In the genomic region with DNA sequence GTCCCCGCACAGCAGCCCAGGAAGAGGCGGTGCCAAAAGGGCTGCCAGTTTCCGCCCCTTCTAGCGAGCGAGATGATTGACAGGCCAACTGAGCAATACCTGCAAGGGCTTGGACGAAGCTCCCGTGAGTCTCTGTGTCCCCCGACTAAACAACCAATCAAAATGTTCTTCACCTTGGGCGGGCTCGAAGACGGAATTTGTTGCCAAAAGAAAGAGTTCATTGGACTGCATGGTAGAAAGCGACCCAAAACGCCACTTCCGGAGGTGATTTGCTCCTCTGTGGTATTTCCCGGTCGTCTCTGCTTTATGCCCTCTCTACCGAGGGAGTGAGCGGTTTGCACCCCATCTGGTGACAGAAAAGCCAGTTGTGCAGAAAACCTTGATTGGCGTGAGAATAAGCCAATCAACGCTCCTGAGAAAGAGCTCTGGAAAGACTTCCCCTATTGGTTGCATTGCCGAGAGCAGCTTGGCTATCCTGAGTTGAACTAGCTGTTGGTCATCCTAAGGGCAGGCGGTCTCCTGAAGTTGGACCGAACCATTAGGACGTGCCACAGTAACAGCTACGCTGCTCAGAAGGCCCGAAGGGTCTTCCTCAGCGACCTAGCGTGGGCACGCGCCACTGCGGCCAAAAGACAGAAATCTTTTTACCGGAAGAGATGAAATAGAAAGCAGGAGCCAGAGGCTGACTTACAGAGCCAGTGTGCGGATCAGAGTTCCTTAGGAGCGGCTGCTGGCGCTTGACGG, we compare ENCODE assay signal across 8 cellular contexts. TPM values are rescaled to one million over a fixed set of nuclear protein-coding genes. Genes with fewer than 3 reads are reported as not detected.
DNase-seq lines count a peak whose midpoint lies in the region; ATAC-seq and TF ChIP-seq lines count a peak whose summit lies in the region.

No MANE protein-coding gene starts in this region.

- ATAC-seq in GM18508 (IDR thresholded peaks at IDR 0.05; ENCODE audit: insufficient read depth, unreplicated experiment) (peak; percentile 87), HG02973 (IDR thresholded peaks at IDR 0.05; ENCODE audit: unreplicated experiment) (peak; percentile 85)

- TF ChIP-seq POLR2A in spleen (IDR thresholded peaks at IDR 0.05): peak in 2 of 3 donors; percentile 35 to 76

- H3K27ac ChIP-seq in caudate nucleus (ENCODE audit: low read depth, low read length) (peak overlapping the region; percentile 92), spleen (peak overlapping the region; percentile 94 to 99 (median 98))

- DNase-seq in AG04449 (ENCODE audit: low read depth, low spot score): peak; percentile 100
- DNase-seq in NCI-H1930 (lab: John Stamatoyannopoulos, UW): peak; percentile 95 to 97
- peak; percentile 100 for DNase-seq in T-helper 2 cell treated with Interferon-gamma antibody and Interleukin-4, amounts not matched to agents 5 μg/mL and 100 μg/mL, for 36 hours (ENCODE audit: low spot score)
- peak in 60 of 61 donors; percentile 84 to 100 (median 99) for DNase-seq in caudate nucleus (lab: John Stamatoyannopoulos, UW)
- DNase-seq in iris pigment epithelial cell (ENCODE audit: low read depth): peak; percentile 100
- peak; percentile 92 for DNase-seq in spleen

- H3K9me3 ChIP-seq in spleen: no peaks in the 10 kb centered on the region

- peaks cover 22 to 50% (median 45%) of the 10 kb centered on the region in 6 donors for H3K4me1 ChIP-seq in spleen

- intact Hi-C loops in spleen (cut with DNase I; ENCODE audit: low total_unique reads): no loop called here

- H3K9me3 Mint-ChIP-seq in T-helper 2 cell treated with Interferon-gamma antibody and Interleukin-4, amounts not matched to agents 5 μg/mL and 100 μg/mL, for 36 hours: no peaks in the 10 kb centered on the region

- POLR2A ChIA-PET in AG04449 (lab: Yijun Ruan, JAX): interaction anchor here (0.5 to 1.1 kb wide), 6 partner anchors 34 to 358 kb away, joined by 3 read pairs; a partner anchor contains a TSS

- WGBS in spleen, 5 donors: 0 to 1% (median 0%) methylated on average over 36 of the region's 36 CpGs

- H3K4me3 ChIP-seq in AG04449 (ENCODE audit: low read depth, low read length): peak overlapping the region; percentile 88
- H3K4me3 ChIP-seq in spleen: peak overlapping the region; percentile 75 to 98 (median 82)

- no peaks in the 10 kb centered on the region for H3K27me3 Mint-ChIP-seq in T-helper 2 cell treated with Interferon-gamma antibody and Interleukin-4, amounts not matched to agents 5 μg/mL and 100 μg/mL, for 36 hours (ENCODE audit: low read depth)

- peaks cover 3% of the 10 kb centered on the region for H3K36me3 Mint-ChIP-seq in T-helper 2 cell treated with Interferon-gamma antibody and Interleukin-4, amounts not matched to agents 5 μg/mL and 100 μg/mL, for 36 hours (ENCODE audit: low read depth)

- H3K4me1 Mint-ChIP-seq in T-helper 2 cell treated with Interferon-gamma antibody and Interleukin-4, amounts not matched to agents 5 μg/mL and 100 μg/mL, for 36 hours (ENCODE audit: low read depth): peaks cover 33% of the 10 kb centered on the region

- CTCF ChIA-PET in AG04449 (lab: Yijun Ruan, JAX): interaction anchor here (1.0 to 3.9 kb wide), 4 partner anchors 9 to 68 kb away, joined by 3 to 18 read pairs (median 4); no protein-coding TSS in a partner anchor

- peak overlapping the region; percentile 100 for H3K27ac Mint-ChIP-seq in T-helper 2 cell treated with Interferon-gamma antibody and Interleukin-4, amounts not matched to agents 5 μg/mL and 100 μg/mL, for 36 hours

- H3K27me3 ChIP-seq in spleen (replicated peaks in 1 of 7): no peaks in the 10 kb centered on the region

- TF ChIP-seq CTCF in AG04449 (IDR thresholded peaks at IDR 0.05; ENCODE audit: insufficient read depth, low read length, missing control alignments) (no peak), spleen (IDR thresholded peaks at IDR 0.05 in 8 of 11, conservative IDR thresholded peaks at IDR 0.05 in 3 of 11) (peak in 3 of 11 experiments; percentile 3 to 27 (median 21))

- H3K36me3 ChIP-seq in spleen: no peaks in the 10 kb centered on the region

- peak overlapping the region; percentile 100 for H3K4me3 Mint-ChIP-seq in T-helper 2 cell treated with Interferon-gamma antibody and Interleukin-4, amounts not matched to agents 5 μg/mL and 100 μg/mL, for 36 hours

RNA-seq across cellular contexts. Expression of a gene that starts 0.5 kb away (rescaled TPM):
- total RNA-seq in spleen: 10 to 100 TPM; 52.8 to 88.2 (median 73.4) TPM
- polyA plus RNA-seq in spleen: 10 to 100 TPM; 27.6 to 37.5 (median 35.8) TPM

Comparison
In these comparisons a context has a peak if more than half of its experiments do, and no peak if none do; other contexts are left out.
1. Peak in every context shown above with its lines: DNase-seq, ATAC-seq, H3K4me3 ChIP-seq and H3K27ac ChIP-seq.